ENCODE assay signal across 8 cellular contexts in the genomic region with DNA sequence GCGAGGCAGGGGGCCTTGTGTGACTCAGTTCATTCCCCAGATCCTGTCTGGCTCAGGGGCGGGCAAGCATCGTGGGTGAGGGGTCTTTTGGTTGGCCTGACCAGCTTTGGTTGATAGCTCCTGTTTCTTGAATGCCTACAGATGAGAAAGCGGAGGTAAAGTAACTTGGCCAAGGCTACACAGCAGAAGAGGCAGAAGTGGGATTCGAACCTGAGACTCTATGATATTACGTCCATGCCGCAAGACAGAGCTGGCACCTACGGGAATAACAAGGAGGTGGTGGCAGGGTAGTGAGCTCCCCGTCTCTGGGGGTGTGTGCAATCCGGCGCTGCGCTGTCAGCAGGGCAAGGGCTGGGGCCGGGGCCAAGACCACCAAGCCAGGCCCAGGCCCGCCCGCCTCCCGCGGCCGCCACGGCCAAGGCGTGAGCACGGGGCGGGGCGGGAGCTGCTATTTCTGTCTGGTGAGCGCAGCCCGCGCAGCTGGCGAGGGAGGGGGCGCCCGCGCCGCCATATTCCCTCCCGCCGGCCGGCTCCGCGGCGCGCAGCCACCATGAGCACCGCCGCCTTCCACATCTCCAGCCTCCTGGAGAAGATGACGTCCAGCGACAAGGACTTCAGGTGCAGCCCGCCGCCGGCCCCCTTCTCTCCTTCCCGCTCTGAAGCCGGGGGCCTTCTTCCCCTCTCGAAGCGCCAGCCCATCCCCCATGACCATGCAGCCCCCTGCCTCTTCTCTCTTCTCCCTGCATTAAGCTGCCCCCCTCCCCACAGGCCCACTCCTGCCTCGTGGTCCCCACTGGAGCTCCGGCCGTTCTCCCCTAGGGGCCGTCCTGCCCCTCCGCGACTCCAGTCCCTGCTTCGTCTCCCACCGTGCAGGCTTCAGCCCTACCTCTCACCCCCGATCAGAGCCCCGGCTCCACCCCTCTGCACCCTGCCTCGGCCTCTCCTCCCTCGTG. TPM values are rescaled to one million over a fixed set of nuclear protein-coding genes. Genes with fewer than 3 reads are reported as not detected.
DNase-seq lines count a peak whose midpoint lies in the region; ATAC-seq, FAIRE-seq and TF ChIP-seq lines count a peak whose summit lies in the region.

Gene CAND2 (plus strand): TSS at position 510 of the 953 bp plus-strand sequence. CDS start 41 bp downstream, at position 551.

- H3K27me3 ChIP-seq in CD4-positive, alpha-beta memory T cell (ENCODE audit: insufficient read depth, low read length) = no peaks in the 10 kb centered on the region
- H3K27me3 ChIP-seq in Karpas-422 (ENCODE audit: low read length) (no peaks in the 10 kb centered on the region), duodenal mucosa (ENCODE audit: control insufficient read depth in 1 of 2, insufficient read depth in 2 of 2, low read length in 2 of 2) (peaks cover 0 to 6% of the 10 kb centered on the region in 2 donors), right lobe of liver (no peaks in the 10 kb centered on the region)

- H3K4me1 ChIP-seq in CD4-positive, alpha-beta memory T cell (ENCODE audit: insufficient read depth, low read length) = peaks cover 9% of the 10 kb centered on the region
- H3K4me1 ChIP-seq in Karpas-422 (ENCODE audit: low read length) = peaks cover 43% of the 10 kb centered on the region
- peaks cover 6% of the 10 kb centered on the region in 2 donors for H3K4me1 ChIP-seq in duodenal mucosa (ENCODE audit: control insufficient read depth in 1 of 2, insufficient read depth in 2 of 2, low read length in 2 of 2)
- H3K4me1 ChIP-seq in right lobe of liver = peaks cover 0 to 10% (median 0%) of the 10 kb centered on the region in 4 donors

- 0 out of 2 replicates have a peak, but pooled peaks cover 6% of the 10 kb centered on the region for H3K79me2 ChIP-seq in Karpas-422 (ENCODE audit: low read length)

- no peaks in the 10 kb centered on the region for H3K9me3 ChIP-seq in CD4-positive, alpha-beta memory T cell (ENCODE audit: control insufficient read depth in 1 of 2, low read length in 2 of 2)
- no peaks in the 10 kb centered on the region for H3K9me3 ChIP-seq in Karpas-422 (ENCODE audit: low read length)
- no peaks in the 10 kb centered on the region for H3K9me3 ChIP-seq in duodenal mucosa (ENCODE audit: control insufficient read depth in 1 of 2, low read length in 2 of 2)
- no peaks in the 10 kb centered on the region for H3K9me3 ChIP-seq in right lobe of liver

- no peaks in the 10 kb centered on the region for H3K9me2 ChIP-seq in Karpas-422 (replicated peaks; ENCODE audit: insufficient read depth, low read length)

- H3K9me3 Mint-ChIP-seq in CD4-positive, alpha-beta memory T cell = no peaks in the 10 kb centered on the region

- intact Hi-C loops in CD4-positive, alpha-beta memory T cell (cut with micrococcal nuclease) = loop anchor here (1.0 kb wide), 1 partner anchor 14 kb away; no protein-coding TSS in a partner anchor
- intact Hi-C loops in right lobe of liver (cut with DNase I) = no loop called here

- peak; percentile 25 to 52 (median 37) for DNase-seq in CD4-positive, alpha-beta memory T cell
- DNase-seq in Karpas-422 = peak; percentile 82
- peak; percentile 23 to 25 for DNase-seq in activated CD4-positive, alpha-beta T cell treated with anti-CD3 and anti-CD28 coated beads for 4 hours
- DNase-seq in right lobe of liver = peak in 1 of 3 donors; percentile 32
- DNase-seq in stimulated activated CD8-positive, alpha-beta memory T cell treated with anti-CD3 and anti-CD28 coated beads, Interleukin-4, amount 100 ng/mL, for 24 hours (ENCODE audit: low read depth) = peak; percentile 18
- no peak for DNase-seq in NCI-H128 (lab: John Stamatoyannopoulos, UW; ENCODE audit: unreplicated experiment)
- no peak for DNase-seq in RCC 7860 (ENCODE audit: low spot score)

- peaks cover 0 to 6% of the 10 kb centered on the region in 2 donors for H3K27me3 Mint-ChIP-seq in CD4-positive, alpha-beta memory T cell

- no peak for TF ChIP-seq POLR2A in right lobe of liver (IDR thresholded peaks at IDR 0.05)

- CTCF ChIA-PET in CD4-positive, alpha-beta memory T cell (lab: Charles Lee; ENCODE audit: partially characterized antibody) = interaction anchor here (0.6 to 6.5 kb wide), 5 partner anchors 9 to 96 kb away, joined by 3 to 55 read pairs (median 15); partner anchors contain the start of gene RPL32

- H3K4me2 ChIP-seq in Karpas-422 (ENCODE audit: low read depth, low read length, poor library complexity, severe bottlenecking) = peak within 1 kb of the TSS; percentile 95

- H3K4me3 ChIP-seq in CD4-positive, alpha-beta memory T cell (ENCODE audit: low read length in 2 of 2) = peak within 1 kb of the TSS; percentile 43 to 52
- H3K4me3 ChIP-seq in Karpas-422 (ENCODE audit: low read length) = peak within 1 kb of the TSS; percentile 90
- peak within 1 kb of the TSS; percentile 59 to 68 for H3K4me3 ChIP-seq in duodenal mucosa (ENCODE audit: low read depth in 1 of 2, low read length in 2 of 2)
- peak within 1 kb of the TSS; percentile 35 to 58 (median 51) for H3K4me3 ChIP-seq in right lobe of liver

- H3K36me3 ChIP-seq in CD4-positive, alpha-beta memory T cell (ENCODE audit: insufficient read depth, low read length) = no peaks in the 10 kb centered on the region
- H3K36me3 ChIP-seq in Karpas-422 (ENCODE audit: insufficient read depth, low read length) (0 out of 2 replicates have a peak, but pooled peaks cover 2% of the 10 kb centered on the region), duodenal mucosa (ENCODE audit: control insufficient read depth in 1 of 2, insufficient read depth in 2 of 2, low read length in 2 of 2) (no peaks in the 10 kb centered on the region), right lobe of liver (no peaks in the 10 kb centered on the region)

- peak within 1 kb of the TSS; percentile 38 for H3K27ac ChIP-seq in CD4-positive, alpha-beta memory T cell (ENCODE audit: low read depth, low read length)
- peak within 1 kb of the TSS; percentile 97 for H3K27ac ChIP-seq in Karpas-422 (ENCODE audit: low read length)
- peak within 1 kb of the TSS; percentile 20 for H3K27ac ChIP-seq in duodenal mucosa (ENCODE audit: low read depth, low read length)
- H3K27ac ChIP-seq in right lobe of liver = peak within 1 kb of the TSS in 1 of 3 donors; percentile 33

- no peaks in the 10 kb centered on the region for H3K36me3 Mint-ChIP-seq in CD4-positive, alpha-beta memory T cell

- peaks cover 2 to 22% (median 11%) of the 10 kb centered on the region in 4 donors for H3K4me1 Mint-ChIP-seq in CD4-positive, alpha-beta memory T cell

- FAIRE-seq in RCC 7860 (lab: Jason Lieb, UNC) = no peak

- H2AFZ ChIP-seq in Karpas-422 (ENCODE audit: low read length) = peak within 1 kb of the TSS; percentile 68; the same call in 1 of the 2 replicates

- 12% methylated on average over 20 of the region's 61 CpGs for whole genome bisulfite sequencing in right lobe of liver (ENCODE audit: insufficient coverage, low coverage, low lambda C conversion rate, missing lambda C conversion rate)

- no peaks in the 10 kb centered on the region for H4K20me1 ChIP-seq in Karpas-422 (ENCODE audit: insufficient read depth, low read depth, low read length)

- peak within 1 kb of the TSS; percentile 86 to 90 (median 87) for H3K4me3 Mint-ChIP-seq in CD4-positive, alpha-beta memory T cell

- H3K9ac ChIP-seq in Karpas-422 (ENCODE audit: low read length) (peak within 1 kb of the TSS; percentile 97), duodenal mucosa (ENCODE audit: low read depth in 1 of 2, low read length in 2 of 2) (peak within 1 kb of the TSS; percentile 39 to 43)

- peak; percentile 45 to 55 (median 50) for ATAC-seq in right lobe of liver

- H3K27ac Mint-ChIP-seq in CD4-positive, alpha-beta memory T cell = peak within 1 kb of the TSS in 6 of 7 donors; percentile 60 to 84 (median 76)

- POLR2A ChIA-PET in CD4-positive, alpha-beta memory T cell (lab: Charles Lee; ENCODE audit: partially characterized antibody) = interaction anchor here (0.9 to 5.2 kb wide), 4 partner anchors 13 to 132 kb away, joined by 3 to 25 read pairs (median 12); partner anchors contain the start of genes RAF1 and RPL32

- TF ChIP-seq CTCF in right lobe of liver (IDR thresholded peaks at IDR 0.05) = no peak

RNA-seq across cellular contexts. Expression of gene CAND2, which starts in this region (rescaled TPM):
- 1 to 10 TPM; 1.9 to 2.2 TPM for total RNA-seq in CD4-positive, alpha-beta memory T cell
- 1 to 10 TPM; 2.2 to 2.3 TPM for polyA plus RNA-seq in CD4-positive, alpha-beta memory T cell
- total RNA-seq in Karpas-422 (2014; rRNA removed; shearing (Covaris generic); ENCODE audit: low replicate concordance) = 13.0 and 21.6 TPM in 2 replicates
- total RNA-seq in right lobe of liver = 1 to 10 TPM in 2 of 6 experiments, under 1 TPM in 4; 0.61 to 4.4 (median 0.77) TPM

Comparison
In these comparisons a context has a peak if more than half of its experiments do, and no peak if none do; other contexts are left out.
1. DNase-seq: peak in CD4-positive, alpha-beta memory T cell (5 of 5), Karpas-422 (single experiment), activated CD4-positive, alpha-beta T cell treated with anti-CD3 and anti-CD28 coated beads for 4 hours (2 of 2) and stimulated activated CD8-positive, alpha-beta memory T cell treated with anti-CD3 and anti-CD28 coated beads, Interleukin-4, amount 100 ng/mL, for 24 hours (single experiment); none in NCI-H128 (single experiment) and RCC 7860 (single experiment).
2. Peak in every context shown above with its lines, with median percentiles within 50 percentile points of each other: H3K4me3 ChIP-seq.